ENCODE assay signal across 21 cellular contexts in genomic region chr5:156409834-156410233, GRCh38.
"Had no signal": no experiment of that assay in that cellular context is flagged by ENCODE, and none has a peak within 500 bp of the region (broad histone marks: within the 10 kb centered on the region; RNA-seq: fewer than 3 reads in every experiment).

No MANE protein-coding gene starts in this region.

- H3K36me3 Mint-ChIP-seq: naive thymus-derived CD8-positive, alpha-beta T cell; stimulated activated memory B cell treated with anti-CD40 and anti-IgM and Interleukin-4, amounts not matched to agents 10 μg/mL and 1 μg/mL and 100 μg/mL, for 72 hours had no signal

- H3K4me1 Mint-ChIP-seq: naive thymus-derived CD8-positive, alpha-beta T cell; stimulated activated memory B cell treated with anti-CD40 and anti-IgM and Interleukin-4, amounts not matched to agents 10 μg/mL and 1 μg/mL and 100 μg/mL, for 72 hours had no signal

- DNase-seq: central memory CD4-positive, alpha-beta T cell; dorsolateral prefrontal cortex; effector CD4-positive, alpha-beta T cell; lower lobe of right lung; naive thymus-derived CD8-positive, alpha-beta T cell; occipital lobe; ovary; posterior cingulate gyrus; psoas muscle; right lobe of liver; stimulated activated CD4-positive, alpha-beta T cell treated with anti-CD3 and anti-CD28 coated beads, Interleukin-4, amount 100 ng/mL, for 4 hours; thyroid gland; trophoblast cell had no signal

- H3K9me3 ChIP-seq: lower lobe of right lung, ovary, psoas muscle, right lobe of liver, thyroid gland had no signal

- H3K4me1 ChIP-seq: lower lobe of right lung had no signal

- ATAC-seq: esophagus mucosa; left lobe of liver; lower lobe of right lung; naive thymus-derived CD8-positive, alpha-beta T cell; right lobe of liver; stimulated activated memory B cell treated with anti-CD40 and anti-IgM and Interleukin-4, amounts not matched to agents 10 μg/mL and 1 μg/mL and 100 μg/mL, for 72 hours had no signal

- H3K27ac Mint-ChIP-seq: naive thymus-derived CD8-positive, alpha-beta T cell; stimulated activated memory B cell treated with anti-CD40 and anti-IgM and Interleukin-4, amounts not matched to agents 10 μg/mL and 1 μg/mL and 100 μg/mL, for 72 hours; stimulated activated naive CD8-positive, alpha-beta T cell treated with anti-CD3 and anti-CD28 coated beads, Interleukin-15, Interleukin-2, amounts not matched to agents 100 ng/mL and 50 ng/mL, for 24 hours had no signal

- H3K4me3 Mint-ChIP-seq: naive thymus-derived CD8-positive, alpha-beta T cell; stimulated activated memory B cell treated with anti-CD40 and anti-IgM and Interleukin-4, amounts not matched to agents 10 μg/mL and 1 μg/mL and 100 μg/mL, for 72 hours; stimulated activated naive CD8-positive, alpha-beta T cell treated with anti-CD3 and anti-CD28 coated beads, Interleukin-15, Interleukin-2, amounts not matched to agents 100 ng/mL and 50 ng/mL, for 24 hours had no signal

- H3K9me3 Mint-ChIP-seq: stimulated activated memory B cell treated with anti-CD40 and anti-IgM and Interleukin-4, amounts not matched to agents 10 μg/mL and 1 μg/mL and 100 μg/mL, for 72 hours; stimulated activated naive CD8-positive, alpha-beta T cell treated with anti-CD3 and anti-CD28 coated beads, Interleukin-15, Interleukin-2, amounts not matched to agents 100 ng/mL and 50 ng/mL, for 24 hours had no signal

- H3K27me3 ChIP-seq: dorsolateral prefrontal cortex, ovary, right lobe of liver, thyroid gland had no signal

- H3K36me3 ChIP-seq: lower lobe of right lung, ovary, right lobe of liver, thyroid gland had no signal

- H3K27me3 Mint-ChIP-seq: stimulated activated memory B cell treated with anti-CD40 and anti-IgM and Interleukin-4, amounts not matched to agents 10 μg/mL and 1 μg/mL and 100 μg/mL, for 72 hours had no signal

- H3K27ac ChIP-seq: dorsolateral prefrontal cortex, epithelial cell of prostate, lower lobe of right lung, ovary, thyroid gland had no signal

- H3K4me3 ChIP-seq: dorsolateral prefrontal cortex, lower lobe of right lung, ovary, psoas muscle, right lobe of liver, thyroid gland had no signal

- FAIRE-seq: colon, frontal cortex, keratinocyte had no signal
